ENCODE assay signal across 42 cellular contexts in genomic region chr1:165315481-165315880, GRCh38. TPM values are rescaled to one million over a fixed set of nuclear protein-coding genes. Genes with fewer than 3 reads are reported as not detected.
"Had no signal": no experiment of that assay in that cellular context is flagged by ENCODE, and none has a peak within 500 bp of the region (broad histone marks: within the 10 kb centered on the region; RNA-seq: fewer than 3 reads in every experiment).

No MANE protein-coding gene starts in this region.

- H3K9me3 ChIP-seq: adrenal gland, colonic mucosa, esophagus squamous epithelium had no signal

- H3K36me3 ChIP-seq: adrenal gland, breast epithelium, cardiac muscle cell, colonic mucosa, esophagus squamous epithelium, gastroesophageal sphincter, heart right ventricle had no signal

- H3K4me1 ChIP-seq: adrenal gland, body of pancreas, breast epithelium, colonic mucosa, esophagus squamous epithelium, gastroesophageal sphincter, heart right ventricle had no signal

- H3K36me3 Mint-ChIP-seq: activated CD8-positive, alpha-beta memory T cell treated with anti-CD3 and anti-CD28 coated beads, Interleukin-2, amount 10 ng/mL, durations not matched to agents 7 days and 5 days; activated naive CD4-positive, alpha-beta T cell treated with anti-CD3 and anti-CD28 coated beads, Interleukin-2, amount 50 U/mL, for 24 hours; activated naive CD8-positive, alpha-beta T cell treated with anti-CD3 and anti-CD28 coated beads for 36 hours had no signal

- H3K4me3 ChIP-seq: adrenal gland, body of pancreas, breast epithelium, cardiac muscle cell, colonic mucosa, esophagus squamous epithelium, gastroesophageal sphincter, heart right ventricle had no signal

- DNase-seq: activated CD4-positive, alpha-beta T cell treated with anti-CD3 and anti-CD28 coated beads for 1 hour; activated CD4-positive, alpha-beta T cell treated with anti-CD3 and anti-CD28 coated beads for 4 hours; activated CD4-positive, alpha-beta T cell treated with anti-CD3 and anti-CD28 coated beads, Interleukin-2, amount 50 U/mL, for 1 hour; activated CD4-positive, alpha-beta T cell treated with anti-CD3 and anti-CD28 coated beads, Interleukin-2, amount 50 U/mL, for 48 hours; activated CD8-positive, alpha-beta memory T cell treated with anti-CD3 and anti-CD28 coated beads, Interleukin-2, amount 10 ng/mL, durations not matched to agents 7 days and 5 days; activated CD8-positive, alpha-beta memory T cell treated with anti-CD3 and anti-CD28 coated beads, Interleukin-2, amount 50 U/mL, for 4 hours; activated CD8-positive, alpha-beta T cell treated with anti-CD3 and anti-CD28 coated beads, Interleukin-2, amount 10 ng/mL, durations not matched to agents 7 days and 5 days; activated effector memory CD4-positive, alpha-beta T cell treated with anti-CD3 and anti-CD28 coated beads, Interleukin-2, amount 50 U/mL, for 16 hours; activated naive CD4-positive, alpha-beta T cell treated with anti-CD3 and anti-CD28 coated beads for 36 hours; activated naive CD8-positive, alpha-beta T cell treated with anti-CD3 and anti-CD28 coated beads for 36 hours; activated naive CD8-positive, alpha-beta T cell treated with anti-CD3 and anti-CD28 coated beads, Interleukin-2, amount 50 U/mL, for 24 hours; activated T-cell treated with anti-CD3 and anti-CD28 coated beads, Interleukin-2, amount 50 U/mL, for 1 hour; activated T-cell treated with anti-CD3 and anti-CD28 coated beads, Interleukin-2, amount 50 U/mL, for 48 hours; adrenal gland; amygdala; aorta; body of pancreas; central memory CD4-positive, alpha-beta T cell; cerebellar nuclear complex; colonic mucosa; effector CD8-positive, alpha-beta T cell; esophagus squamous epithelium; foreskin melanocyte; heart right ventricle; T-helper 1 cell; T-helper 17 cell; T1000 had no signal

- H3K9me3 Mint-ChIP-seq: activated naive CD4-positive, alpha-beta T cell treated with anti-CD3 and anti-CD28 coated beads for 36 hours; activated naive CD4-positive, alpha-beta T cell treated with anti-CD3 and anti-CD28 coated beads, Interleukin-2, amount 50 U/mL, for 24 hours; activated naive CD8-positive, alpha-beta T cell treated with anti-CD3 and anti-CD28 coated beads, Interleukin-2, amount 50 U/mL, for 24 hours; activated T-helper 1 cell treated with anti-CD3 and anti-CD28 coated beads, Interleukin-12 subunit alpha, Interleukin-12 subunit beta, Interleukin-2, Interleukin-4 antibody, amounts not matched to agents 30 ng/mL and 10 ng/mL and 1 ng/mL, durations not matched to agents 14 hours and 24 hours and 36 hours; activated T-helper 2 cell treated with anti-CD3 and anti-CD28 coated beads, Interferon-gamma antibody, Interleukin-2, Interleukin-4, amounts not matched to agents 10 μg/mL and 5 μg/mL and 100 μg/mL, durations not matched to agents 14 hours and 24 hours and 36 hours; T-helper 2 cell treated with Interferon-gamma antibody and Interleukin-4, amounts not matched to agents 5 μg/mL and 100 μg/mL, for 36 hours had no signal

- H3K27ac Mint-ChIP-seq: activated CD8-positive, alpha-beta memory T cell treated with anti-CD3 and anti-CD28 coated beads, Interleukin-2, amount 10 ng/mL, durations not matched to agents 7 days and 5 days; activated CD8-positive, alpha-beta T cell treated with anti-CD3 and anti-CD28 coated beads, Interleukin-2, amount 10 ng/mL, durations not matched to agents 7 days and 5 days; activated naive CD4-positive, alpha-beta T cell treated with anti-CD3 and anti-CD28 coated beads for 36 hours; activated naive CD4-positive, alpha-beta T cell treated with anti-CD3 and anti-CD28 coated beads, Interleukin-2, amount 50 U/mL, for 24 hours; activated naive CD8-positive, alpha-beta T cell treated with anti-CD3 and anti-CD28 coated beads for 36 hours; activated naive CD8-positive, alpha-beta T cell treated with anti-CD3 and anti-CD28 coated beads, Interleukin-2, amount 50 U/mL, for 24 hours; activated T-helper 1 cell treated with anti-CD3 and anti-CD28 coated beads, Interleukin-12 subunit alpha, Interleukin-12 subunit beta, Interleukin-2, Interleukin-4 antibody, amounts not matched to agents 30 ng/mL and 10 ng/mL and 1 ng/mL, durations not matched to agents 14 hours and 24 hours and 36 hours; activated T-helper 2 cell treated with anti-CD3 and anti-CD28 coated beads, Interferon-gamma antibody, Interleukin-2, Interleukin-4, amounts not matched to agents 10 μg/mL and 5 μg/mL and 100 μg/mL, durations not matched to agents 14 hours and 24 hours and 36 hours; T-helper 17 cell; T-helper 2 cell treated with Interferon-gamma antibody and Interleukin-4, amounts not matched to agents 5 μg/mL and 100 μg/mL, for 36 hours; WTC11 had no signal

- ATAC-seq: activated CD8-positive, alpha-beta memory T cell treated with anti-CD3 and anti-CD28 coated beads, Interleukin-2, amount 10 ng/mL, durations not matched to agents 7 days and 5 days; activated CD8-positive, alpha-beta T cell treated with anti-CD3 and anti-CD28 coated beads, Interleukin-2, amount 10 ng/mL, durations not matched to agents 7 days and 5 days; activated naive CD8-positive, alpha-beta T cell treated with anti-CD3 and anti-CD28 coated beads, Interleukin-2, amount 50 U/mL, for 24 hours; body of pancreas; gastroesophageal sphincter; heart right ventricle; T-helper 17 cell; WTC11 had no signal

- H3K4me3 Mint-ChIP-seq: activated CD8-positive, alpha-beta memory T cell treated with anti-CD3 and anti-CD28 coated beads, Interleukin-2, amount 10 ng/mL, durations not matched to agents 7 days and 5 days; activated CD8-positive, alpha-beta T cell treated with anti-CD3 and anti-CD28 coated beads, Interleukin-2, amount 10 ng/mL, durations not matched to agents 7 days and 5 days; activated naive CD4-positive, alpha-beta T cell treated with anti-CD3 and anti-CD28 coated beads for 36 hours; activated naive CD4-positive, alpha-beta T cell treated with anti-CD3 and anti-CD28 coated beads, Interleukin-2, amount 50 U/mL, for 24 hours; activated naive CD8-positive, alpha-beta T cell treated with anti-CD3 and anti-CD28 coated beads for 36 hours; activated naive CD8-positive, alpha-beta T cell treated with anti-CD3 and anti-CD28 coated beads, Interleukin-2, amount 50 U/mL, for 24 hours; activated T-helper 1 cell treated with anti-CD3 and anti-CD28 coated beads, Interleukin-12 subunit alpha, Interleukin-12 subunit beta, Interleukin-2, Interleukin-4 antibody, amounts not matched to agents 30 ng/mL and 10 ng/mL and 1 ng/mL, durations not matched to agents 14 hours and 24 hours and 36 hours; T-helper 17 cell; T-helper 2 cell treated with Interferon-gamma antibody and Interleukin-4, amounts not matched to agents 5 μg/mL and 100 μg/mL, for 36 hours; WTC11 had no signal

- H3K27ac ChIP-seq: adrenal gland, body of pancreas, breast epithelium, cardiac muscle cell, colonic mucosa, epithelial cell of prostate, esophagus squamous epithelium, gastroesophageal sphincter, heart right ventricle had no signal

- H3K27me3 ChIP-seq: body of pancreas, breast epithelium, cardiac muscle cell had no signal

- H3K4me1 Mint-ChIP-seq: activated CD8-positive, alpha-beta memory T cell treated with anti-CD3 and anti-CD28 coated beads, Interleukin-2, amount 10 ng/mL, durations not matched to agents 7 days and 5 days; activated naive CD4-positive, alpha-beta T cell treated with anti-CD3 and anti-CD28 coated beads, Interleukin-2, amount 50 U/mL, for 24 hours; activated naive CD8-positive, alpha-beta T cell treated with anti-CD3 and anti-CD28 coated beads for 36 hours; activated naive CD8-positive, alpha-beta T cell treated with anti-CD3 and anti-CD28 coated beads, Interleukin-2, amount 50 U/mL, for 24 hours; T-helper 17 cell; WTC11 had no signal

RNA-seq across cellular contexts. Expression of gene LMX1A, which starts 41.0 kb away (rescaled TPM):
- total RNA-seq: activated CD8-positive, alpha-beta memory T cell treated with anti-CD3 and anti-CD28 coated beads for 36 hours; activated CD8-positive, alpha-beta memory T cell treated with anti-CD3 and anti-CD28 coated beads, Interleukin-2, amount 10 ng/mL, durations not matched to agents 7 days and 5 days; activated CD8-positive, alpha-beta T cell treated with anti-CD3 and anti-CD28 coated beads, Interleukin-2, amount 10 ng/mL, durations not matched to agents 7 days and 5 days; activated naive CD4-positive, alpha-beta T cell treated with anti-CD3 and anti-CD28 coated beads for 36 hours; activated naive CD8-positive, alpha-beta T cell treated with anti-CD3 and anti-CD28 coated beads for 36 hours; activated T-helper 1 cell treated with anti-CD3 and anti-CD28 coated beads, Interleukin-12 subunit alpha, Interleukin-12 subunit beta, Interleukin-2, Interleukin-4 antibody, amounts not matched to agents 30 ng/mL and 10 ng/mL and 1 ng/mL, durations not matched to agents 14 hours and 24 hours and 36 hours; activated T-helper 2 cell treated with anti-CD3 and anti-CD28 coated beads, Interferon-gamma antibody, Interleukin-2, Interleukin-4, amounts not matched to agents 10 μg/mL and 5 μg/mL and 100 μg/mL, durations not matched to agents 14 hours and 24 hours and 36 hours; adrenal gland; body of pancreas; cardiac muscle cell; dermis microvascular lymphatic vessel endothelial cell; endothelial cell of umbilical vein; fibroblast of lung; fibroblast of villous mesenchyme; glomerular endothelial cell; T-helper 17 cell; WTC11 had no signal
- polyA plus RNA-seq: cardiac muscle cell, endothelial cell of umbilical vein, fibroblast of lung had no signal
